ENCODE assay signal across 21 cellular contexts in genomic region chr2:143652692-143653091, GRCh38.
A peak's percentile ranks its signal among the peaks of the same experiment; 100 is the strongest.
DNase-seq lines count a peak whose midpoint lies in the region; ATAC-seq, FAIRE-seq and TF ChIP-seq lines count a peak whose summit lies in the region.
"Had no signal": no experiment of that assay in that cellular context is flagged by ENCODE, and none has a peak within 500 bp of the region (broad histone marks: within the 10 kb centered on the region; RNA-seq: fewer than 3 reads in every experiment).

No MANE protein-coding gene starts in this region.

- no peak overlapping the region for H2BK5ac ChIP-seq in H1 (ENCODE audit: low read depth, low read length)

- H3K56ac ChIP-seq in H1 (replicated peaks; ENCODE audit: insufficient read length, low read depth, low read length), result no peak overlapping the region

- H3K27me3 ChIP-seq in H1 (replicated peaks in 1 of 4; ENCODE audit: control insufficient read depth in 3 of 4, extremely low read depth in 1 of 4, insufficient read depth in 3 of 4, low read length in 3 of 4), result no peaks in the 10 kb centered on the region
- no peaks in the 10 kb centered on the region for H3K27me3 ChIP-seq in psoas muscle (ENCODE audit: insufficient read depth in 3 of 3, low read length in 2 of 3)
- H3K27me3 ChIP-seq: BLaER1 treated with 17β-estradiol and CSF1 and Interleukin-3, amounts not matched to agents 10 nM and 100 nM had no signal

- TF ChIP-seq EP300 in H1 (IDR thresholded peaks at IDR 0.05; ENCODE audit: borderline replicate concordance in 1 of 2, low read depth in 2 of 2, low read length in 2 of 2), result no peak

- POLR2A ChIA-PET in H1 (lab: Charles Lee; ENCODE audit: partially characterized antibody), result no interaction called here

- H4K5ac ChIP-seq in H1 (ENCODE audit: insufficient read length, low read depth, low read length), result no peak overlapping the region

- H2BK20ac ChIP-seq in H1 (ENCODE audit: low read length), result no peak overlapping the region

- no peak overlapping the region for H3K14ac ChIP-seq in H1 (ENCODE audit: insufficient read length)

- H2AK5ac ChIP-seq in H1 (ENCODE audit: low read depth, low read length), result no peak overlapping the region

- no peak overlapping the region for H2BK12ac ChIP-seq in H1 (ENCODE audit: low read depth, low read length)

- H3K4me2 ChIP-seq in H1 (ENCODE audit: insufficient read depth in 1 of 2, low read depth in 2 of 2, low read length in 2 of 2), result no peak overlapping the region
- H3K4me2 ChIP-seq: A549; BLaER1 treated with 17β-estradiol and CSF1 and Interleukin-3, amounts not matched to agents 10 nM and 100 nM had no signal

- peak overlapping the region; percentile 12 for H3K27ac Mint-ChIP-seq in activated T-cell treated with anti-CD3 and anti-CD28 coated beads, Interleukin-2, amount 50 U/mL, for 72 hours
- H3K27ac Mint-ChIP-seq: B cell; CD4-positive, alpha-beta T cell; CD8-positive, alpha-beta T cell had no signal

- H3K4me1 ChIP-seq in H1 (replicated peaks in 1 of 4; ENCODE audit: control insufficient read depth in 3 of 4, insufficient read depth in 4 of 4, low read length in 3 of 4), result no peaks in the 10 kb centered on the region
- no peaks in the 10 kb centered on the region for H3K4me1 ChIP-seq in psoas muscle
- H3K4me1 ChIP-seq: A549; BLaER1 treated with 17β-estradiol and CSF1 and Interleukin-3, amounts not matched to agents 10 nM and 100 nM; Caco-2 had no signal

- no peaks in the 10 kb centered on the region for H4K20me1 ChIP-seq in H1 (replicated peaks in 1 of 2; ENCODE audit: control insufficient read depth in 1 of 2, insufficient read depth in 2 of 2, low read length in 2 of 2)
- H4K20me1 ChIP-seq: BLaER1 treated with 17β-estradiol and CSF1 and Interleukin-3, amounts not matched to agents 10 nM and 100 nM had no signal

- no peak overlapping the region for H3K4me3 Mint-ChIP-seq in activated T-cell treated with anti-CD3 and anti-CD28 coated beads, Interleukin-2, amount 50 U/mL, for 72 hours
- H3K4me3 Mint-ChIP-seq: B cell; CD4-positive, alpha-beta T cell; CD8-positive, alpha-beta T cell had no signal

- no peaks in the 10 kb centered on the region for H3K27me3 Mint-ChIP-seq in activated T-cell treated with anti-CD3 and anti-CD28 coated beads, Interleukin-2, amount 50 U/mL, for 72 hours (ENCODE audit: low read depth)
- H3K27me3 Mint-ChIP-seq: B cell; CD4-positive, alpha-beta T cell had no signal

- no peak overlapping the region for H2AFZ ChIP-seq in H1 (ENCODE audit: low read length)

- no peak for TF ChIP-seq POLR2A in H1 (IDR thresholded peaks at IDR 0.05; ENCODE audit: control extremely low read depth in 1 of 2, low read depth in 2 of 2, low read length in 2 of 2)

- H2BK15ac ChIP-seq in H1 (ENCODE audit: low read length), result no peak overlapping the region

- no peak overlapping the region for H2BK120ac ChIP-seq in H1 (replicated peaks; ENCODE audit: low read depth, low read length)

- ATAC-seq in activated T-cell treated with anti-CD3 and anti-CD28 coated beads, Interleukin-2, amount 50 U/mL, for 72 hours (replicated peaks in 1 of 2), result no peak
- no peak for ATAC-seq in psoas muscle
- ATAC-seq: A549; CD8-positive, alpha-beta T cell; GM12878 had no signal

- no peak overlapping the region for H3K9ac ChIP-seq in H1 (replicated peaks in 1 of 4; ENCODE audit: extremely low read depth in 1 of 4, low read depth in 3 of 4, low read length in 3 of 4)
- H3K9ac ChIP-seq: BLaER1 treated with 17β-estradiol and CSF1 and Interleukin-3, amounts not matched to agents 10 nM and 100 nM had no signal

- H3K79me2 ChIP-seq in H1 (ENCODE audit: control insufficient read depth in 1 of 2, insufficient read depth in 2 of 2, low read length in 2 of 2), result no peaks in the 10 kb centered on the region

- H3K23ac ChIP-seq in H1 (ENCODE audit: insufficient read length), result no peak overlapping the region

- H4K91ac ChIP-seq in H1 (replicated peaks; ENCODE audit: insufficient read length, low read length), result no peak overlapping the region

- H3K9me3 Mint-ChIP-seq in activated T-cell treated with anti-CD3 and anti-CD28 coated beads, Interleukin-2, amount 50 U/mL, for 72 hours, result peaks cover 5 to 14% of the 10 kb centered on the region in 2 donors

- no peak overlapping the region for H3K4ac ChIP-seq in H1 (replicated peaks; ENCODE audit: insufficient read length, low read depth, low read length)

- H3K36me3 ChIP-seq in H1 (ENCODE audit: control insufficient read depth in 2 of 4, insufficient read depth in 4 of 4, low read length in 3 of 4) (no peaks in the 10 kb centered on the region), psoas muscle (ENCODE audit: insufficient read depth in 1 of 2, low read depth in 1 of 2) (no peaks in the 10 kb centered on the region)

- FAIRE-seq in TTC549 (lab: Jason Lieb, UNC), result peak; percentile 5
- no peak for FAIRE-seq in H1 (lab: Jason Lieb, UNC)
- FAIRE-seq: A549, D721Med, GM12878, GM19239 had no signal

- no peak overlapping the region for H4K8ac ChIP-seq in H1 (ENCODE audit: extremely low read depth, insufficient read depth, low read length)

- no peak overlapping the region for H3K18ac ChIP-seq in H1 (ENCODE audit: extremely low read depth, low read length)

- TF ChIP-seq CTCF in H1 (IDR thresholded peaks at IDR 0.05; ENCODE audit: control extremely low read depth in 1 of 3, insufficient read depth in 1 of 3, low read depth in 1 of 3, low read length in 3 of 3) (no peak), psoas muscle (IDR thresholded peaks at IDR 0.05) (no peak)

- H3K4me1 Mint-ChIP-seq in activated T-cell treated with anti-CD3 and anti-CD28 coated beads, Interleukin-2, amount 50 U/mL, for 72 hours (ENCODE audit: low read depth), result peaks cover 7% of the 10 kb centered on the region
- H3K4me1 Mint-ChIP-seq: B cell had no signal

- TF ChIP-seq RAD21 in H1 (IDR thresholded peaks at IDR 0.05 in 1 of 2, conservative IDR thresholded peaks at IDR 0.05 in 1 of 2; ENCODE audit: low read depth in 2 of 2, low read length in 2 of 2), result no peak

- H3K4me3 ChIP-seq in H1 (ENCODE audit: extremely low read depth in 1 of 4, insufficient read depth in 2 of 4, low read depth in 3 of 4, low read length in 4 of 4) (no peak overlapping the region), psoas muscle (no peak overlapping the region)
- H3K4me3 ChIP-seq: A549; BLaER1 treated with 17β-estradiol and CSF1 and Interleukin-3, amounts not matched to agents 10 nM and 100 nM; GM12878 had no signal

- no peak overlapping the region for H3K27ac ChIP-seq in H1 (ENCODE audit: low read depth, low read length)
- no peak overlapping the region for H3K27ac ChIP-seq in psoas muscle
- H3K27ac ChIP-seq: 22Rv1; A549; BLaER1 treated with 17β-estradiol and CSF1 and Interleukin-3, amounts not matched to agents 10 nM and 100 nM; C4-2B had no signal

- no peaks in the 10 kb centered on the region for H3K23me2 ChIP-seq in H1 (ENCODE audit: low read depth, low read length)

- peaks cover 2 to 3% of the 10 kb centered on the region in 2 experiments; a peak in 2 of 4 replicates for H3K9me3 ChIP-seq in H1 (ENCODE audit: insufficient read depth in 2 of 2, low read depth in 1 of 2, low read length in 1 of 2)
- H3K9me3 ChIP-seq in psoas muscle, result peaks cover 17% of the 10 kb centered on the region
- H3K9me3 ChIP-seq: Caco-2 had no signal

- intact Hi-C loops in psoas muscle (cut with DNase I), result no loop called here

- H3K36me3 Mint-ChIP-seq in activated T-cell treated with anti-CD3 and anti-CD28 coated beads, Interleukin-2, amount 50 U/mL, for 72 hours (ENCODE audit: insufficient read depth in 2 of 2), result peaks cover 16 to 30% of the 10 kb centered on the region in 2 donors

- CTCF ChIA-PET in H1 (lab: Charles Lee; ENCODE audit: partially characterized antibody), result no interaction called here

- no peaks in the 10 kb centered on the region for H3K79me1 ChIP-seq in H1 (ENCODE audit: low read depth, low read length)

- DNase-seq in activated T-cell treated with anti-CD3 and anti-CD28 coated beads, Interleukin-2, amount 50 U/mL, for 72 hours, result no peak
- no peak for DNase-seq in activated T-cell treated with anti-CD3 and anti-CD28 coated beads for 4 hours
- DNase-seq in H1 (ENCODE audit: low read depth in 1 of 2, low spot score in 2 of 2), result no peak
- no peak for DNase-seq in psoas muscle
- DNase-seq in EL, result no peak
- DNase-seq: AML-193; Caco-2; Calu3; CD4-positive, alpha-beta T cell; CD8-positive, alpha-beta T cell; DMS79 treated with DMSO at 0.1 percent for 48 hours; GDM1 had no signal

TF ChIP-seq in H1, 55 proteins besides CTCF, POLR2A, EP300 and RAD21:
- TF ChIP-seq CHD2 (IDR thresholded peaks at IDR 0.05; ENCODE audit: low read length) (no peak), KDM1A (IDR thresholded peaks at IDR 0.05; ENCODE audit: borderline replicate concordance, low read length) (peak; percentile 35; the same call in 1 of the 2 replicates)
